34 cellular contexts compared by ENCODE assay signal in genomic region chr5:57550132-57550531, GRCh38.
DNase-seq lines count a peak whose midpoint lies in the region; ATAC-seq and TF ChIP-seq lines count a peak whose summit lies in the region.
"Had no signal": no experiment of that assay in that cellular context is flagged by ENCODE, and none has a peak within 500 bp of the region (broad histone marks: within the 10 kb centered on the region; RNA-seq: fewer than 3 reads in every experiment).

No MANE protein-coding gene starts in this region.

- H2AFZ ChIP-seq in H9 (ENCODE audit: low read length) (no peak overlapping the region), neural progenitor cell (replicated peaks) (no peak overlapping the region), osteoblast (ENCODE audit: low read length) (no peak overlapping the region)

- H3K27me3 ChIP-seq in H9 (ENCODE audit: insufficient read depth, low read length) = no peaks in the 10 kb centered on the region
- H3K27me3 ChIP-seq in neural progenitor cell = no peaks in the 10 kb centered on the region
- H3K27me3 ChIP-seq in osteoblast (ENCODE audit: insufficient read depth, low read length) = no peaks in the 10 kb centered on the region
- H3K27me3 ChIP-seq: adrenal gland, BE2C, body of pancreas, dorsolateral prefrontal cortex, ovary, stomach, thyroid gland, vagina had no signal

- no CpG with 5 or more reads among the region's 6 CpGs for WGBS in H9 (ENCODE audit: extremely low coverage, insufficient read length, low lambda C conversion rate)

- no peak overlapping the region for H2BK120ac ChIP-seq in H9 (ENCODE audit: low read depth, low read length, poor library complexity, severe bottlenecking)

- H3K56ac ChIP-seq in H9 (ENCODE audit: insufficient read length, low read depth, low read length) = no peak overlapping the region

- TF ChIP-seq CTCF in H9 (conservative IDR thresholded peaks at IDR 0.05) = no peak
- TF ChIP-seq CTCF in neural progenitor cell (IDR thresholded peaks at IDR 0.05) = no peak
- TF ChIP-seq CTCF in osteoblast (IDR thresholded peaks at IDR 0.05; ENCODE audit: extremely low read depth, low read depth, low read length) = no peak

- H3K4me1 ChIP-seq in H9 (ENCODE audit: insufficient read depth, low read length) (no peaks in the 10 kb centered on the region), neural progenitor cell (no peaks in the 10 kb centered on the region), osteoblast (ENCODE audit: insufficient read depth, low read length) (no peaks in the 10 kb centered on the region)
- H3K4me1 ChIP-seq: adrenal gland, BE2C, body of pancreas, stomach, thyroid gland, vagina had no signal

- ATAC-seq in GM18870 (IDR thresholded peaks at IDR 0.05; ENCODE audit: unreplicated experiment) = no peak
- ATAC-seq: activated CD8-positive, alpha-beta T cell treated with anti-CD3 and anti-CD28 coated beads, Interleukin-2, amount 10 ng/mL, durations not matched to agents 7 days and 5 days; body of pancreas; CD8-positive, alpha-beta T cell; GM12878; mucosa of descending colon; Panc1 had no signal

- H4K20me1 ChIP-seq in H9 (ENCODE audit: control insufficient read depth, insufficient read depth, insufficient read length) (no peaks in the 10 kb centered on the region), neural progenitor cell (ENCODE audit: low read depth) (no peaks in the 10 kb centered on the region), osteoblast (ENCODE audit: insufficient read depth, low read length) (no peaks in the 10 kb centered on the region)

- DNase-seq in D341Med (ENCODE audit: low spot score) = peak; percentile 37
- DNase-seq in H9 = peak; percentile 37
- DNase-seq in brain pericyte (ENCODE audit: low read depth, low spot score) = peak; percentile 4
- DNase-seq in neural progenitor cell (ENCODE audit: low spot score) = peak; percentile 31
- DNase-seq in NCI-H1105 treated with DMSO at 0.1 percent for 48 hours (lab: John Stamatoyannopoulos, UW) = no peak
- DNase-seq in osteoblast (ENCODE audit: insufficient read length, low spot score, missing footprints) = no peak
- DNase-seq: activated CD4-positive, alpha-beta T cell treated with anti-CD3 and anti-CD28 coated beads for 1 hour; activated CD8-positive, alpha-beta T cell treated with anti-CD3 and anti-CD28 coated beads, Interleukin-2, amount 10 ng/mL, durations not matched to agents 7 days and 5 days; activated naive CD4-positive, alpha-beta T cell treated with anti-CD3 and anti-CD28 coated beads, Interleukin-2, amount 10 ng/mL, durations not matched to agents 7 days and 5 days; adrenal gland; BE2C; body of pancreas; CD8-positive, alpha-beta T cell; DMS 273 treated with DMSO at 0.1 percent for 48 hours; dorsolateral prefrontal cortex; foreskin melanocyte; HCEC 1CT; NCI-H146; NCI-H510A; ovary; retina; SHP77; stimulated activated CD4-positive, alpha-beta T cell treated with anti-CD3 and anti-CD28 coated beads, Interleukin-1b, Interleukin-23, amount 100 ng/mL, for 48 hours; stomach; T-helper 2 cell; thyroid gland had no signal

- H4K5ac ChIP-seq in H9 (ENCODE audit: insufficient read length, low read depth, low read length) = no peak overlapping the region

- no peaks in the 10 kb centered on the region for H3K23me2 ChIP-seq in H9 (ENCODE audit: insufficient read length, low read depth, low read length, poor library complexity, severe bottlenecking)

- peaks cover 2% of the 10 kb centered on the region for H3K27me3 Mint-ChIP-seq in H9 (ENCODE audit: low read depth)
- peaks cover 2% of the 10 kb centered on the region for H3K27me3 Mint-ChIP-seq in neural progenitor cell (ENCODE audit: insufficient read depth, low read depth)

- H3K79me1 ChIP-seq in H9 (ENCODE audit: insufficient read depth, low read depth, low read length, poor library complexity, severe bottlenecking) = no peaks in the 10 kb centered on the region

- H3K36me3 Mint-ChIP-seq in H9 (ENCODE audit: insufficient read depth in 1 of 3, low read depth in 3 of 3) = peaks cover 0 to 8% (median 0%) of the 10 kb centered on the region in 3 experiments; a peak in 3 of 7 replicates
- H3K36me3 Mint-ChIP-seq in neural progenitor cell = no peaks in the 10 kb centered on the region
- H3K36me3 Mint-ChIP-seq: activated naive CD4-positive, alpha-beta T cell treated with anti-CD3 and anti-CD28 coated beads, Interleukin-2, amount 10 ng/mL, durations not matched to agents 7 days and 5 days; CD8-positive, alpha-beta T cell had no signal

- no peak overlapping the region; the same call in 1 of the 2 replicates for H3K14ac ChIP-seq in H9 (ENCODE audit: insufficient read depth, low read length)

- no peak overlapping the region for H3K4me2 ChIP-seq in H9 (ENCODE audit: insufficient read depth, insufficient read length, low read length)
- no peak overlapping the region for H3K4me2 ChIP-seq in neural progenitor cell
- H3K4me2 ChIP-seq in osteoblast (ENCODE audit: insufficient read depth, low read length) = no peak overlapping the region
- H3K4me2 ChIP-seq: smooth muscle cell had no signal

- H3K4ac ChIP-seq in H9 (ENCODE audit: low read depth, low read length) = no peak overlapping the region

- H3K9me3 ChIP-seq in H9 (ENCODE audit: control insufficient read depth, low read depth, low read length) (no peaks in the 10 kb centered on the region), neural progenitor cell (ENCODE audit: low read depth) (no peaks in the 10 kb centered on the region), osteoblast (ENCODE audit: low read depth, low read length) (no peaks in the 10 kb centered on the region)
- H3K9me3 ChIP-seq: adrenal gland, BE2C, body of pancreas, mucosa of descending colon, ovary, thyroid gland, vagina had no signal

- H3K4me1 Mint-ChIP-seq in H9 (peaks cover 12 to 13% of the 10 kb centered on the region in 2 experiments), neural progenitor cell (no peaks in the 10 kb centered on the region)
- H3K4me1 Mint-ChIP-seq: activated naive CD4-positive, alpha-beta T cell treated with anti-CD3 and anti-CD28 coated beads, Interleukin-2, amount 10 ng/mL, durations not matched to agents 7 days and 5 days had no signal

- H3K36me3 ChIP-seq in neural progenitor cell (no peaks in the 10 kb centered on the region), osteoblast (ENCODE audit: insufficient read depth, low read length) (no peaks in the 10 kb centered on the region)
- H3K36me3 ChIP-seq: adrenal gland, BE2C, ovary, stomach, thyroid gland, vagina had no signal

- no peak overlapping the region for H3K18ac ChIP-seq in H9 (ENCODE audit: insufficient read length, low read depth, low read length)

- H3K27ac ChIP-seq in H9 (ENCODE audit: insufficient read length, low read depth, low read length) (no peak overlapping the region), neural progenitor cell (no peak overlapping the region), osteoblast (ENCODE audit: low read depth, low read length) (no peak overlapping the region)
- H3K27ac ChIP-seq: adrenal gland, body of pancreas, dorsolateral prefrontal cortex, ovary, stomach, thyroid gland, vagina had no signal

- H3K9me3 Mint-ChIP-seq in H9 = peaks cover 4 to 5% of the 10 kb centered on the region in 2 experiments; a peak in 3 of 5 replicates
- no peaks in the 10 kb centered on the region for H3K9me3 Mint-ChIP-seq in neural progenitor cell
- H3K9me3 Mint-ChIP-seq: activated naive CD4-positive, alpha-beta T cell treated with anti-CD3 and anti-CD28 coated beads, Interleukin-2, amount 10 ng/mL, durations not matched to agents 7 days and 5 days; CD8-positive, alpha-beta T cell had no signal

- no peaks in the 10 kb centered on the region for H3F3A ChIP-seq in neural progenitor cell (ENCODE audit: low read depth)

- H3T11ph ChIP-seq in H9 (ENCODE audit: low read length) = no peak overlapping the region

- H2BK15ac ChIP-seq in H9 (ENCODE audit: low read depth, low read length) = no peak overlapping the region

- H3K9ac ChIP-seq in H9 (ENCODE audit: extremely low read depth, insufficient read length, low read length) (no peak overlapping the region), neural progenitor cell (no peak overlapping the region)

- H2AK5ac ChIP-seq in H9 (ENCODE audit: insufficient read length, low read length) = no peak overlapping the region

- no peak overlapping the region for H4K91ac ChIP-seq in H9 (ENCODE audit: insufficient read length, low read depth, low read length)

- no peak overlapping the region for H2BK20ac ChIP-seq in H9 (ENCODE audit: low read depth, low read length, poor library complexity, severe bottlenecking)

- no peak overlapping the region for H4K8ac ChIP-seq in H9 (replicated peaks; ENCODE audit: insufficient read length, low read depth, low read length)

- H2BK5ac ChIP-seq in H9 (ENCODE audit: insufficient read length, low read length) = no peak overlapping the region

- H3K4me3 ChIP-seq in neural progenitor cell (no peak overlapping the region), osteoblast (ENCODE audit: insufficient read depth, low read length) (no peak overlapping the region)
- H3K4me3 ChIP-seq: adrenal gland, body of pancreas, dorsolateral prefrontal cortex, GM12878, lung, mucosa of descending colon, ovary, smooth muscle cell, stomach, thyroid gland, vagina had no signal

- H3K27ac Mint-ChIP-seq in H9 (no peak overlapping the region), neural progenitor cell (no peak overlapping the region)
- H3K27ac Mint-ChIP-seq: activated CD8-positive, alpha-beta T cell treated with anti-CD3 and anti-CD28 coated beads, Interleukin-2, amount 10 ng/mL, durations not matched to agents 7 days and 5 days; activated naive CD4-positive, alpha-beta T cell treated with anti-CD3 and anti-CD28 coated beads, Interleukin-2, amount 10 ng/mL, durations not matched to agents 7 days and 5 days; CD8-positive, alpha-beta T cell; nephron had no signal

- H3K23ac ChIP-seq in H9 (ENCODE audit: insufficient read length, low read depth, low read length) = no peak overlapping the region

- H3K79me2 ChIP-seq in H9 (ENCODE audit: insufficient read depth, low read length) (no peaks in the 10 kb centered on the region), neural progenitor cell (ENCODE audit: low read depth) (no peaks in the 10 kb centered on the region), osteoblast (ENCODE audit: insufficient read depth, low read length) (no peaks in the 10 kb centered on the region)

- H2BK12ac ChIP-seq in H9 (ENCODE audit: insufficient read length, low read depth, low read length) = no peak overlapping the region

- H3K4me3 Mint-ChIP-seq in H9 (no peak overlapping the region), neural progenitor cell (no peak overlapping the region)
- H3K4me3 Mint-ChIP-seq: activated CD8-positive, alpha-beta T cell treated with anti-CD3 and anti-CD28 coated beads, Interleukin-2, amount 10 ng/mL, durations not matched to agents 7 days and 5 days; activated naive CD4-positive, alpha-beta T cell treated with anti-CD3 and anti-CD28 coated beads, Interleukin-2, amount 10 ng/mL, durations not matched to agents 7 days and 5 days; CD8-positive, alpha-beta T cell; nephron had no signal

Comparison
In these comparisons a context has a peak if more than half of its experiments do, and no peak if none do; other contexts are left out.
1. DNase-seq: peak in D341Med (single experiment), H9 (single experiment), brain pericyte (single experiment) and neural progenitor cell (single experiment); none in NCI-H1105 treated with DMSO at 0.1 percent for 48 hours (single experiment) and osteoblast (single experiment).